In the genomic region with DNA sequence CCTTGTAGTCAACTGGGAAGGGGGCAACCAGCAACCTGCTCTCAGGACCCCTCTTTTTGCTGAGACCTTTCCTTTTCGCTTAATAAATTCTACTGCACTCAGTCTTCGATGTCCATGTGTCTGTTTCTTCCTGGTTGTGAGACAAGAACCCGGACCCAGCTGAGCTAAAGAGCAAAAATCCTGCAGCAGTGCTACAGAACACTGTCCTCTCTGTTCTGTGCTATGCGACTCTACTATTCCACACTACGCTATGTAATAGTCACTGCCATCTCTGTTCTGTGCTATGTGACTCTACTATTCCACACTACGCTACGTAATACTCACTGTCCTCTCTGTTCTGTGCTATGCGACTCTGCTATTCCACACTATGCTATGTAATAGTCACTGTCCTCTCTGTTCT, we compare ENCODE assay signal across 19 cellular contexts.
"Had no signal": no experiment of that assay in that cellular context is flagged by ENCODE, and none has a peak within 500 bp of the region (broad histone marks: within the 10 kb centered on the region; RNA-seq: fewer than 3 reads in every experiment).

No MANE protein-coding gene starts in this region.

- DNase-seq: activated CD4-positive, alpha-beta T cell treated with anti-CD3 and anti-CD28 coated beads for 48 hours; activated CD4-positive, CD25-positive, alpha-beta regulatory T cell; activated CD8-positive, alpha-beta T cell treated with anti-CD3 and anti-CD28 coated beads for 36 hours; activated naive CD4-positive, alpha-beta T cell; activated naive CD8-positive, alpha-beta T cell treated with anti-CD3 and anti-CD28 coated beads for 36 hours; activated T-cell treated with anti-CD3 and anti-CD28 coated beads, Interleukin-2, amount 50 U/mL, for 1 hour; brain microvascular endothelial cell; cortex of kidney; effector CD4-positive, alpha-beta T cell; naive B cell; spleen; stimulated activated CD4-positive, alpha-beta T cell treated with anti-CD3 and anti-CD28 coated beads, Interleukin-4, amount 100 ng/mL, for 4 hours; T-cell had no signal

- H3K4me1 Mint-ChIP-seq: central memory CD8-positive, alpha-beta T cell; naive B cell; stimulated activated memory B cell treated with anti-CD40 and anti-IgM and Interleukin-4, amounts not matched to agents 10 μg/mL and 1 μg/mL and 100 μg/mL, for 72 hours had no signal

- H3K36me3 ChIP-seq: brain microvascular endothelial cell, prostate gland, spleen had no signal

- H3K27ac ChIP-seq: brain microvascular endothelial cell, prostate gland had no signal

- H3K27ac Mint-ChIP-seq: activated CD8-positive, alpha-beta T cell treated with anti-CD3 and anti-CD28 coated beads for 36 hours; activated naive CD8-positive, alpha-beta T cell treated with anti-CD3 and anti-CD28 coated beads for 36 hours; activated T-helper 17 cell treated with anti-CD3 and anti-CD28 coated beads, Interleukin-2, amount 50 U/mL, for 72 hours; naive B cell; stimulated activated memory B cell treated with anti-CD40 and anti-IgM and Interleukin-4, amounts not matched to agents 10 μg/mL and 1 μg/mL and 100 μg/mL, for 72 hours; T-cell had no signal

- H3K4me3 Mint-ChIP-seq: activated CD8-positive, alpha-beta T cell treated with anti-CD3 and anti-CD28 coated beads for 36 hours; activated naive CD8-positive, alpha-beta T cell treated with anti-CD3 and anti-CD28 coated beads for 36 hours; activated T-helper 17 cell treated with anti-CD3 and anti-CD28 coated beads, Interleukin-2, amount 50 U/mL, for 72 hours; central memory CD8-positive, alpha-beta T cell; naive B cell; neural crest cell; stimulated activated memory B cell treated with anti-CD40 and anti-IgM and Interleukin-4, amounts not matched to agents 10 μg/mL and 1 μg/mL and 100 μg/mL, for 72 hours; T-cell had no signal

- H3K4me3 ChIP-seq: lung, prostate gland, spleen had no signal

- H3K36me3 Mint-ChIP-seq: activated naive CD8-positive, alpha-beta T cell treated with anti-CD3 and anti-CD28 coated beads for 36 hours; naive B cell; stimulated activated memory B cell treated with anti-CD40 and anti-IgM and Interleukin-4, amounts not matched to agents 10 μg/mL and 1 μg/mL and 100 μg/mL, for 72 hours; T-cell had no signal

- H3K9me3 ChIP-seq: prostate gland, spleen had no signal

- H3K9me3 Mint-ChIP-seq: activated CD8-positive, alpha-beta T cell treated with anti-CD3 and anti-CD28 coated beads for 36 hours; activated naive CD8-positive, alpha-beta T cell treated with anti-CD3 and anti-CD28 coated beads for 36 hours; activated T-helper 17 cell treated with anti-CD3 and anti-CD28 coated beads, Interleukin-2, amount 50 U/mL, for 72 hours; central memory CD8-positive, alpha-beta T cell; neural crest cell; stimulated activated memory B cell treated with anti-CD40 and anti-IgM and Interleukin-4, amounts not matched to agents 10 μg/mL and 1 μg/mL and 100 μg/mL, for 72 hours; T-cell had no signal

- H3K27me3 ChIP-seq: brain microvascular endothelial cell, spleen had no signal
